Comparison of ENCODE assay signal across 20 cellular contexts in the genomic region with DNA sequence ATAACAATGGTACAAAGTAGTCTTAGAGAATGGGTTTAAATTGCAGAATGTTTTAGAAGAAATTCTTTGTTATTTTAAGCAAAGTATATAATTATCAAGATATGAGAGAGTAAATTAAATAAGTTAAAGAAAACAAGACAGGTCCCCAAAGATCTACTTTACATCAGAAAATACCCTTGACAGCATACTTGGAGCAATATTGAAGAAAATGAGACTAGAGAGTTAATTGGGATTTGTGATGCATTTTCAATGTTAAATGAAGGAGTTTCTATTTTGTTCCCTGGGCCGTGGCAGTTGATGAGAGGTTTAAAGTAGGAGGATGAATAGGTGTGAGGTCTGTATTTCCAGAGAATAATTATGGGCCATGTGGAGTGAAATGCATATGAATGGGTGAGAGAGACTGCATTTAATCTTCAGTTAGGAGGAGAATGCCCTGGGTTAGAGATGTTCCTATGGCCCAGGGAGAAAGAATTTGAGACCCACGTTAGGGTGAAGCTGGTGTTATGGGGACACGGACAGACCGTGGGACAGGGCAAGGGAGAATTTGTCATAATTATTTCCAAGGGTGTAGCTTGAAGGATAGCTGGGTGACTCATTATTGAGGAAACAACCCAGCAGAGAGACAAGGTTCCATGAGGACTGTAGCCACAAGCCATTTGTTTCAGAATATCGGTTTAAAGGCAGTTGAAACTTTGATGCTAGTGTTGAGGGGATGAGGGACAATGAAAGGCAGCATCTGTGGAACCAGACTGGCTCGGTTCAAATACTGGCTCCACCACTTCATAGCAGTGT. TPM values are rescaled to one million over a fixed set of nuclear protein-coding genes. Genes with fewer than 3 reads are reported as not detected.
DNase-seq lines count a peak whose midpoint lies in the region; ATAC-seq, FAIRE-seq and TF ChIP-seq lines count a peak whose summit lies in the region.
"Had no signal": no experiment of that assay in that cellular context is flagged by ENCODE, and none has a peak within 500 bp of the region (broad histone marks: within the 10 kb centered on the region; RNA-seq: fewer than 3 reads in every experiment).

No MANE protein-coding gene starts in this region.

- H2AFZ ChIP-seq in HepG2 (ENCODE audit: low read length): no peak overlapping the region
- H2AFZ ChIP-seq in PC-3 (ENCODE audit: low read length): no peak overlapping the region
- no peak overlapping the region for H2AFZ ChIP-seq in endothelial cell of umbilical vein (ENCODE audit: low read depth, low read length)
- H2AFZ ChIP-seq: parathyroid adenoma had no signal

- POLR2A ChIA-PET in HepG2 (lab: Yijun Ruan, JAX): no interaction called here
- POLR2A ChIA-PET in PC-3 (lab: Charles Lee; ENCODE audit: unreplicated experiment): no interaction called here
- POLR2A ChIA-PET in endothelial cell of umbilical vein (lab: Charles Lee): no interaction called here

- no peak overlapping the region for H3K27ac ChIP-seq in HepG2 (ENCODE audit: extremely low read length, insufficient read depth, low read length)
- H3K27ac ChIP-seq in right lobe of liver: no peak overlapping the region
- H3K27ac ChIP-seq in PC-3 (ENCODE audit: low read length): no peak overlapping the region
- no peak overlapping the region for H3K27ac ChIP-seq in endothelial cell of umbilical vein (ENCODE audit: insufficient read depth, low read depth, low read length)
- no peak overlapping the region for H3K27ac ChIP-seq in mesendoderm (ENCODE audit: low read depth, low read length)
- no peak overlapping the region for H3K27ac ChIP-seq in body of pancreas
- H3K27ac ChIP-seq: coronary artery, parathyroid adenoma had no signal

- H4K5ac ChIP-seq in mesendoderm (ENCODE audit: low read length): no peak overlapping the region

- H3K9me1 ChIP-seq in endothelial cell of umbilical vein (replicated peaks; ENCODE audit: control insufficient read depth, extremely low read depth, insufficient read depth, low read length): no peaks in the 10 kb centered on the region

- no peak overlapping the region for H3K56ac ChIP-seq in mesendoderm (ENCODE audit: low read length)

- H2AK5ac ChIP-seq in mesendoderm (ENCODE audit: low read length): no peak overlapping the region

- H3K9me3 ChIP-seq in HepG2 (ENCODE audit: low read length): no peaks in the 10 kb centered on the region
- H3K9me3 ChIP-seq in right lobe of liver: no peaks in the 10 kb centered on the region
- H3K9me3 ChIP-seq in PC-3 (ENCODE audit: low read length): no peaks in the 10 kb centered on the region
- no peaks in the 10 kb centered on the region for H3K9me3 ChIP-seq in endothelial cell of umbilical vein (replicated peaks; ENCODE audit: control insufficient read depth, insufficient read depth, low read length)
- no peaks in the 10 kb centered on the region for H3K9me3 ChIP-seq in body of pancreas
- H3K9me3 ChIP-seq: mucosa of descending colon had no signal

- H3K4me2 ChIP-seq in HepG2 (ENCODE audit: low read depth, low read length) (no peak overlapping the region), PC-3 (ENCODE audit: low read length) (no peak overlapping the region), endothelial cell of umbilical vein (ENCODE audit: insufficient read depth, low read length) (no peak overlapping the region), mesendoderm (ENCODE audit: low read length) (no peak overlapping the region)
- H3K4me2 ChIP-seq: smooth muscle cell had no signal

- peaks cover 1% of the 10 kb centered on the region for H3K79me1 ChIP-seq in mesendoderm (ENCODE audit: low read length)

- no peak for ATAC-seq in HepG2
- ATAC-seq in right lobe of liver: no peak
- ATAC-seq in PC-3: peak; percentile 70
- no peak for ATAC-seq in body of pancreas
- no peak for ATAC-seq in HG02759 (IDR thresholded peaks at IDR 0.05; ENCODE audit: unreplicated experiment)
- ATAC-seq: mucosa of descending colon; stimulated activated naive CD8-positive, alpha-beta T cell treated with anti-CD3 and anti-CD28 coated beads, Interleukin-15, Interleukin-2, amounts not matched to agents 100 U/mL and 50 U/mL, for 24 hours had no signal

- no peak overlapping the region for H2BK120ac ChIP-seq in mesendoderm (ENCODE audit: low read depth, low read length)

- H3K4me1 ChIP-seq in HepG2 (ENCODE audit: insufficient read depth, low read length): no peaks in the 10 kb centered on the region
- H3K4me1 ChIP-seq in right lobe of liver: peaks cover 0 to 5% (median 0%) of the 10 kb centered on the region in 4 donors
- H3K4me1 ChIP-seq in PC-3 (ENCODE audit: insufficient read depth, low read length): 0 out of 2 replicates have a peak, but pooled peaks cover 7% of the 10 kb centered on the region
- H3K4me1 ChIP-seq in endothelial cell of umbilical vein (ENCODE audit: control insufficient read depth, extremely low read depth, insufficient read depth, low read length): peaks cover 5% of the 10 kb centered on the region
- no peaks in the 10 kb centered on the region for H3K4me1 ChIP-seq in mesendoderm (ENCODE audit: control insufficient read depth, low read depth, low read length)
- H3K4me1 ChIP-seq in body of pancreas: peaks cover 16% of the 10 kb centered on the region
- H3K4me1 ChIP-seq: parathyroid adenoma had no signal

- H3K4ac ChIP-seq in mesendoderm (ENCODE audit: low read depth, low read length): no peak overlapping the region

- TF ChIP-seq RAD21 in HepG2 (CRISPR knock-in tag; IDR thresholded peaks at IDR 0.05): no peak

- WGBS in HepG2 (ENCODE audit: low lambda C conversion rate): 94% methylated on average over 6 of the region's 6 CpGs
- WGBS in right lobe of liver (ENCODE audit: insufficient coverage, low coverage, low lambda C conversion rate, missing lambda C conversion rate): 87% methylated on average over 6 of the region's 6 CpGs
- WGBS in mesendoderm (ENCODE audit: extremely low coverage, insufficient coverage, low lambda C conversion rate): no CpG with 5 or more reads among the region's 6 CpGs
- WGBS in body of pancreas, 2 donors: 95 to 96% methylated on average over 6 of the region's 6 CpGs

- TF ChIP-seq POLR2A in HepG2 (IDR thresholded peaks at IDR 0.05; ENCODE audit: insufficient read depth in 1 of 2, low read depth in 2 of 2, low read length in 2 of 2): no peak
- no peak for TF ChIP-seq POLR2A in right lobe of liver (IDR thresholded peaks at IDR 0.05)
- TF ChIP-seq POLR2A in endothelial cell of umbilical vein (IDR thresholded peaks at IDR 0.05; ENCODE audit: low read depth, low read length): no peak
- no peak for TF ChIP-seq POLR2A in body of pancreas (IDR thresholded peaks at IDR 0.05)

- H3K36me3 ChIP-seq in HepG2 (replicated peaks in 1 of 2; ENCODE audit: control insufficient read depth in 1 of 2, insufficient read depth in 2 of 2, low read length in 2 of 2) (peaks cover 10 to 35% of the 10 kb centered on the region in 2 experiments), right lobe of liver (no peaks in the 10 kb centered on the region), PC-3 (ENCODE audit: low read depth, low read length) (0 out of 2 replicates have a peak, but pooled peaks cover 3% of the 10 kb centered on the region), endothelial cell of umbilical vein (ENCODE audit: control insufficient read depth in 2 of 2, extremely low read depth in 1 of 2, insufficient read depth in 2 of 2, low read length in 2 of 2) (no peaks in the 10 kb centered on the region), mesendoderm (ENCODE audit: control insufficient read depth, insufficient read depth, low read length) (no peaks in the 10 kb centered on the region), body of pancreas (replicated peaks in 1 of 2; ENCODE audit: insufficient read depth in 1 of 2, low read depth in 2 of 2) (peaks cover 0 to 2% of the 10 kb centered on the region in 2 donors)

- BruUV-seq in HepG2 (replicated peaks; lab: Mats Ljungman, UMichigan): TSS peak; percentile 8
- BruUV-seq in PC-3 (replicated peaks; lab: Mats Ljungman, UMichigan): no TSS peak
- no TSS peak for BruUV-seq in endothelial cell of umbilical vein (replicated peaks; lab: Mats Ljungman, UMichigan)

- FAIRE-seq in HepG2 (lab: Jason Lieb, UNC) (no peak), endothelial cell of umbilical vein (lab: Jason Lieb, UNC) (peak; percentile 28)
- FAIRE-seq: islet of Langerhans had no signal

- H3K18ac ChIP-seq in mesendoderm (ENCODE audit: low read length): no peak overlapping the region

- no peaks in the 10 kb centered on the region for H4K20me1 ChIP-seq in HepG2 (ENCODE audit: insufficient read depth, low read length)
- H4K20me1 ChIP-seq in PC-3 (ENCODE audit: low read length): no peaks in the 10 kb centered on the region
- no peaks in the 10 kb centered on the region for H4K20me1 ChIP-seq in endothelial cell of umbilical vein (replicated peaks; ENCODE audit: control insufficient read depth, extremely low read depth, insufficient read depth, low read length)

- intact Hi-C loops in HepG2 (cut with micrococcal nuclease; ENCODE audit: unreplicated experiment) (no loop called here), right lobe of liver (cut with DNase I) (no loop called here), PC-3 (cut with micrococcal nuclease) (no loop called here), endothelial cell of umbilical vein (cut with micrococcal nuclease) (no loop called here), body of pancreas (cut with DNase I) (no loop called here)

- no peak overlapping the region for H2BK15ac ChIP-seq in mesendoderm (replicated peaks; ENCODE audit: low read depth)

- TF ChIP-seq CTCF in HepG2 (CRISPR knock-in tag; IDR thresholded peaks at IDR 0.05) (no peak), right lobe of liver (IDR thresholded peaks at IDR 0.05) (no peak), PC-3 (conservative IDR thresholded peaks at IDR 0.05; ENCODE audit: low read depth, low read length) (no peak), endothelial cell of umbilical vein (IDR thresholded peaks at IDR 0.05; ENCODE audit: extremely low read depth in 1 of 2, insufficient read depth in 1 of 2, low read depth in 1 of 2, low read length in 2 of 2) (no peak), body of pancreas (IDR thresholded peaks at IDR 0.05) (no peak)

- CTCF ChIA-PET in HepG2 (lab: Yijun Ruan, JAX; ENCODE audit: low intra/inter-chr PET ratio, low total read pairs) (no interaction called here), PC-3 (lab: Charles Lee) (no interaction called here), endothelial cell of umbilical vein (lab: Charles Lee) (interaction anchor here (1.5 kb wide), 1 partner anchor 174 kb away, joined by 3 read pairs; no protein-coding TSS in a partner anchor)

- DNase-seq in HepG2 (ENCODE audit: low spot score) (no peak), right lobe of liver (no peak), PC-3 (peak; percentile 11), endothelial cell of umbilical vein (ENCODE audit: low read depth, low spot score) (no peak), mesendoderm (no peak), body of pancreas (no peak), NOMO-1 treated with dmso at 0.1 percent for 144 hours (lab: John Stamatoyannopoulos, UW; ENCODE audit: unreplicated experiment) (no peak)
- DNase-seq: activated CD4-positive, alpha-beta memory T cell treated with anti-CD3 and anti-CD28 coated beads for 36 hours; aorta; erythroblast; mucosa of descending colon; NCI-H187; NCI-H510A; OCI-M1; stimulated activated naive CD8-positive, alpha-beta T cell treated with anti-CD3 and anti-CD28 coated beads, Interleukin-15, Interleukin-2, amounts not matched to agents 100 U/mL and 50 U/mL, for 24 hours had no signal

- TF ChIP-seq EP300 in HepG2 (IDR thresholded peaks at IDR 0.05; ENCODE audit: low read depth in 2 of 2, low read length in 2 of 2): no peak
- TF ChIP-seq EP300 in HepG2 (CRISPR knock-in tag; IDR thresholded peaks at IDR 0.05; ENCODE audit: borderline replicate concordance): no peak

- H2BK5ac ChIP-seq in mesendoderm (ENCODE audit: low read length): no peak overlapping the region

- H3K4me3 ChIP-seq in HepG2 (replicated peaks in 1 of 3; ENCODE audit: insufficient read depth in 1 of 3, low read depth in 2 of 3, low read length in 3 of 3): no peak overlapping the region
- H3K4me3 ChIP-seq in right lobe of liver: no peak overlapping the region
- H3K4me3 ChIP-seq in PC-3 (ENCODE audit: low read length): no peak overlapping the region
- no peak overlapping the region for H3K4me3 ChIP-seq in endothelial cell of umbilical vein (replicated peaks in 1 of 3; ENCODE audit: insufficient read depth in 1 of 3, low read depth in 1 of 3, low read length in 3 of 3)
- H3K4me3 ChIP-seq in mesendoderm (ENCODE audit: low read length): no peak overlapping the region
- no peak overlapping the region for H3K4me3 ChIP-seq in body of pancreas
- H3K4me3 ChIP-seq: coronary artery, mucosa of descending colon, smooth muscle cell had no signal

- no peaks in the 10 kb centered on the region for H3K9me2 ChIP-seq in PC-3 (replicated peaks; ENCODE audit: low read length)

- no peak overlapping the region for H3K23ac ChIP-seq in mesendoderm (ENCODE audit: low read length)

- H3K27me3 ChIP-seq in HepG2 (ENCODE audit: control insufficient read depth in 1 of 2, insufficient read depth in 2 of 2, low read length in 2 of 2) (no peaks in the 10 kb centered on the region), right lobe of liver (no peaks in the 10 kb centered on the region), PC-3 (ENCODE audit: low read length) (no peaks in the 10 kb centered on the region), endothelial cell of umbilical vein (ENCODE audit: control insufficient read depth in 2 of 2, insufficient read depth in 2 of 2, low read length in 2 of 2) (no peaks in the 10 kb centered on the region), mesendoderm (ENCODE audit: insufficient read depth, low read length, poor library complexity) (no peaks in the 10 kb centered on the region), body of pancreas (no peaks in the 10 kb centered on the region)

- dilution Hi-C loops in endothelial cell of umbilical vein (cut with MboI; ENCODE audit: extremely low pct_ligation_motif_present, low sequenced_read_pairs): no loop called here

- H3K9ac ChIP-seq in HepG2 (ENCODE audit: insufficient read depth, low read depth, low read length) (no peak overlapping the region), PC-3 (ENCODE audit: low read length) (no peak overlapping the region), endothelial cell of umbilical vein (replicated peaks; ENCODE audit: extremely low read depth, insufficient read depth, low read length) (no peak overlapping the region), mesendoderm (ENCODE audit: low read length) (no peak overlapping the region)
- H3K9ac ChIP-seq: parathyroid adenoma had no signal

- no peaks in the 10 kb centered on the region for H3K79me2 ChIP-seq in HepG2 (ENCODE audit: insufficient read depth, low read length)
- H3K79me2 ChIP-seq in PC-3 (ENCODE audit: low read length): no peaks in the 10 kb centered on the region
- no peaks in the 10 kb centered on the region for H3K79me2 ChIP-seq in endothelial cell of umbilical vein (ENCODE audit: control insufficient read depth, insufficient read depth, low read length)
- H3K79me2 ChIP-seq in mesendoderm (ENCODE audit: control insufficient read depth, insufficient read depth, low read length): no peaks in the 10 kb centered on the region

- in situ Hi-C loops in HepG2 (cut with HindIII; ENCODE audit: extremely low pct_ligation_motif_present, low pct_unique_long_range_greater_than_20kb): no loop called here

- no peak overlapping the region for H4K8ac ChIP-seq in mesendoderm (ENCODE audit: low read depth, low read length)

- no peaks in the 10 kb centered on the region for H3F3A ChIP-seq in PC-3 (ENCODE audit: low read length, unreplicated experiment)

RNA-seq across cellular contexts. Expression of gene MGAT5, which starts 22.7 kb away (rescaled TPM):
- 41.6 and 60.2 TPM in 2 replicates for total RNA-seq in HepG2 (2016; rRNA removed; fragmentation: Illumina TruSeq; extraction: Trizol)
- 135 and 162 TPM in 2 replicates for total RNA-seq in HepG2 (2016; cell fraction: cytosol; rRNA removed; fragmentation: Illumina TruSeq; extraction: Trizol; ENCODE audit: low read depth)
- total RNA-seq in HepG2 (2016; cell fraction: insoluble cytoplasmic fraction; rRNA removed; fragmentation: Illumina TruSeq; extraction: Trizol): 38.9 and 57.0 TPM in 2 replicates
- 47.6 and 51.1 TPM in 2 replicates for total RNA-seq in HepG2 (2016; cell fraction: membrane; rRNA removed; fragmentation: Illumina TruSeq; extraction: Trizol)
- total RNA-seq in HepG2 (2016; cell fraction: nucleus; rRNA removed; fragmentation: Illumina TruSeq; extraction: Trizol): 89.0 and 90.8 TPM in 2 replicates
- 30.0 and 33.1 TPM in 2 replicates for polyA plus RNA-seq in HepG2 (2011; rRNA removed)
- 25.6 and 26.2 TPM in 2 replicates for polyA plus RNA-seq in HepG2 (2011; cell fraction: cytosol; rRNA removed)
- polyA plus RNA-seq in HepG2 (2011; cell fraction: nucleus; rRNA removed): 49.6 and 62.0 TPM in 2 replicates
- polyA plus RNA-seq in HepG2 (2012): 27.4 and 34.9 TPM in 2 replicates
- polyA plus RNA-seq in HepG2 (2016; cell fraction: cytosol; fragmentation: Illumina TruSeq; extraction: Trizol; ENCODE audit: low read depth): 2.3 and 2.7 TPM in 2 replicates
- 23.2 and 26.4 TPM in 2 replicates for polyA plus RNA-seq in HepG2 (2016; cell fraction: insoluble cytoplasmic fraction; fragmentation: Illumina TruSeq; extraction: Trizol; ENCODE audit: low read depth)
- 6.2 and 7.2 TPM in 2 replicates for polyA plus RNA-seq in HepG2 (2016; cell fraction: membrane; fragmentation: Illumina TruSeq; extraction: Trizol; ENCODE audit: low read depth)
- 54.2 and 59.9 TPM in 2 replicates for polyA plus RNA-seq in HepG2 (2016; cell fraction: nucleus; fragmentation: Illumina TruSeq; extraction: Trizol; ENCODE audit: insufficient read depth, low read depth)
- polyA minus RNA-seq in HepG2 (2011; rRNA and poly(A)+ RNA removed; ENCODE audit: low replicate concordance): 26.7 and 71.2 TPM in 2 replicates
- polyA minus RNA-seq in HepG2 (2011; cell fraction: cytosol; rRNA and poly(A)+ RNA removed): 46.1 and 49.4 TPM in 2 replicates
- polyA minus RNA-seq in HepG2 (2011; cell fraction: nucleus; rRNA and poly(A)+ RNA removed): 105 and 114 TPM in 2 replicates
- 10 to 100 TPM in 3 of 6 experiments, 1 to 10 TPM in 3; 4.5 to 16.0 (median 10.0) TPM for total RNA-seq in right lobe of liver
- 32.7 and 33.8 TPM in 2 replicates for total RNA-seq in PC-3 (2014; rRNA removed)
- 84.1 TPM in 2 replicates for total RNA-seq in endothelial cell of umbilical vein
- polyA plus RNA-seq in endothelial cell of umbilical vein: 13.9 and 17.7 TPM in 2 replicates
- 23.1 and 23.4 TPM in 2 replicates for polyA plus RNA-seq in endothelial cell of umbilical vein (2011; cell fraction: cytosol; rRNA removed)
- 25.0 and 26.3 TPM in 2 replicates for polyA plus RNA-seq in endothelial cell of umbilical vein (2011; cell fraction: nucleus; rRNA removed)
- 53.0 and 59.9 TPM in 2 replicates for polyA plus RNA-seq in endothelial cell of umbilical vein (2012)
- polyA minus RNA-seq in endothelial cell of umbilical vein: 78.0 and 102 TPM in 2 replicates
- 13.4 TPM for polyA minus RNA-seq in endothelial cell of umbilical vein (2011; cell fraction: cytosol; rRNA and poly(A)+ RNA removed)
- polyA minus RNA-seq in endothelial cell of umbilical vein (2011; cell fraction: nucleus; rRNA and poly(A)+ RNA removed): 53.6 and 124 TPM in 2 replicates
- polyA plus RNA-seq in mesendoderm (2013, experiment 1 of 2): 18.2 TPM
- polyA plus RNA-seq in mesendoderm (2013, experiment 2 of 2): 17.0 TPM
- 10 to 100 TPM; 15.8 to 16.3 TPM for total RNA-seq in body of pancreas
